In the genomic region with DNA sequence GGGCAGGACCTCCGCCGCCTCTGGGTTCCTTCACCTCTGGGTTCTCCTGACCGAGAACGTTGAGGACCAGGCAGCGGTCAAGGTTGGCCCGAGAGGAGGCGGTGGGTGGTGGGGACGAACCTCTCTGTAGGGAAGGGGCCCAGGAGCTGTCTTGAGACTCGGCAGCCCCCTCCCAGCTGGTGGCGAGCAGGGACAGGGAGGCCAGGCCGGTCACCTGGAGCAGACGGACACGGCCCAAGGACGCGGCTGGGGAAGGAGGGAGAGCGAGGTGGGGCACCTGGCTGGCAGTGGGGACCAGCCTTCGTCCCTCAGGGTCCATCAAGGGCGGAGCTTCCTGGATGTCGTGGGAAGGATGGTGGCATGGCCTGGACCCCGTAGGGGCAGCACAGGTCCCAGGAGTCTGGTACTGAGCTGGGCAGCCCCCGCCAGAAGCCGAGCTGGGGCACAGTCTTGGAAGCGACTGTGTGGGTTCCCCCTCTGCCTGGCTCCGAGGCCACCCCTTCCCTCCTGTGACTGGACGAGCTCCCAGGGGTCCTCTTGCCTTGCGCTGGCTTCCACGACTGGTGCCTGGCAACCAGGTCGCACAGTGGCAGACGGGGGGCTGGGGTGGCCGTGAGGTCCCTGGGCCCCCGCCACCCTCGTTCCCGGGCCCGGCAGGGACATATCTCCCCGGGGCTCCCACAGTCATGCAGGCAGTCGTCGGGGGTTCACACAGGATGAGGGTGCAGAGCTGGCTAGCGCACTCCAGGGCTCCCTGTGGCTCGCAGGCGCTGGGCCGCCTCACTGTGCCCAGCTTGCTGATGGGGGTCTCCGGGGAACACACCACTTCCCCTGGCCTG, we compare ENCODE assay signal across 20 cellular contexts.
DNase-seq lines count a peak whose midpoint lies in the region; ATAC-seq and TF ChIP-seq lines count a peak whose summit lies in the region.
"Had no signal": no experiment of that assay in that cellular context is flagged by ENCODE, and none has a peak within 500 bp of the region (broad histone marks: within the 10 kb centered on the region; RNA-seq: fewer than 3 reads in every experiment).

No MANE protein-coding gene starts in this region.

- peaks cover 0 to 12% of the 10 kb centered on the region in 2 donors for H3K4me1 ChIP-seq in right atrium auricular region
- no peaks in the 10 kb centered on the region for H3K4me1 ChIP-seq in H9 (ENCODE audit: insufficient read depth, low read length)
- H3K4me1 ChIP-seq in right cardiac atrium (ENCODE audit: control insufficient read depth, insufficient read depth, low read length) = no peaks in the 10 kb centered on the region
- H3K4me1 ChIP-seq in ascending aorta = no peaks in the 10 kb centered on the region

- H3K4ac ChIP-seq in H9 (ENCODE audit: low read depth, low read length) = no peak overlapping the region

- intact Hi-C loops in Right ventricle myocardium superior (cut with DNase I) (no loop called here), right cardiac atrium (cut with DNase I) (no loop called here), posterior vena cava (cut with DNase I) (no loop called here), ascending aorta (cut with DNase I) (no loop called here)

- no peak overlapping the region for H3K4me2 ChIP-seq in H9 (ENCODE audit: insufficient read depth, insufficient read length, low read length)

- DNase-seq in Right ventricle myocardium superior (peak; percentile 34), right atrium auricular region (ENCODE audit: low spot score) (no peak), H9 (no peak), right cardiac atrium (peak in 2 of 3 donors; percentile 31 to 54), posterior vena cava (ENCODE audit: low spot score) (peak; percentile 77), ascending aorta (ENCODE audit: low spot score in 2 of 2) (no peak)
- DNase-seq in T-helper 2 cell treated with Interferon-gamma antibody and Interleukin-4, amounts not matched to agents 5 μg/mL and 100 μg/mL, for 36 hours (ENCODE audit: low spot score) = no peak
- DNase-seq: Calu3; CD8-positive, alpha-beta T cell; DMS53; GOT3; KG1; NCI-H1417; NCI-H187; NCI-H2107; NCI-H2227 treated with DMSO at 0.1 percent for 48 hours; NCI-H510A treated with DMSO at 0.1 percent for 48 hours; NCI-H82; OCI-M1 had no signal

- no peaks in the 10 kb centered on the region for H4K20me1 ChIP-seq in H9 (ENCODE audit: control insufficient read depth, insufficient read depth, insufficient read length)

- H3K9me3 ChIP-seq in right atrium auricular region (no peaks in the 10 kb centered on the region), H9 (ENCODE audit: control insufficient read depth, low read depth, low read length) (no peaks in the 10 kb centered on the region), right cardiac atrium (ENCODE audit: control insufficient read depth, low read length) (no peaks in the 10 kb centered on the region), ascending aorta (no peaks in the 10 kb centered on the region)

- no peak overlapping the region for H2BK5ac ChIP-seq in H9 (ENCODE audit: insufficient read length, low read length)

- H4K91ac ChIP-seq in H9 (ENCODE audit: insufficient read length, low read depth, low read length) = no peak overlapping the region

- H3K79me2 ChIP-seq in H9 (ENCODE audit: insufficient read depth, low read length) = no peaks in the 10 kb centered on the region

- no peak overlapping the region for H3T11ph ChIP-seq in H9 (ENCODE audit: low read length)

- no peaks in the 10 kb centered on the region for H3K23me2 ChIP-seq in H9 (ENCODE audit: insufficient read length, low read depth, low read length, poor library complexity, severe bottlenecking)

- no peak overlapping the region for H2BK12ac ChIP-seq in H9 (ENCODE audit: insufficient read length, low read depth, low read length)

- H4K5ac ChIP-seq in H9 (ENCODE audit: insufficient read length, low read depth, low read length) = no peak overlapping the region

- H2BK20ac ChIP-seq in H9 (ENCODE audit: low read depth, low read length, poor library complexity, severe bottlenecking) = no peak overlapping the region

- no peak overlapping the region for H3K27ac Mint-ChIP-seq in H9
- no peak overlapping the region for H3K27ac Mint-ChIP-seq in T-helper 2 cell treated with Interferon-gamma antibody and Interleukin-4, amounts not matched to agents 5 μg/mL and 100 μg/mL, for 36 hours
- H3K27ac Mint-ChIP-seq: B cell; CD8-positive, alpha-beta T cell had no signal

- no peak overlapping the region for H3K23ac ChIP-seq in H9 (ENCODE audit: insufficient read length, low read depth, low read length)

- H3K9me3 Mint-ChIP-seq in H9 = no peaks in the 10 kb centered on the region
- H3K9me3 Mint-ChIP-seq in T-helper 2 cell treated with Interferon-gamma antibody and Interleukin-4, amounts not matched to agents 5 μg/mL and 100 μg/mL, for 36 hours = no peaks in the 10 kb centered on the region
- H3K9me3 Mint-ChIP-seq: CD8-positive, alpha-beta T cell had no signal

- ATAC-seq in Right ventricle myocardium superior (ENCODE audit: poor library complexity) (no peak), right cardiac atrium (no peak)
- ATAC-seq: CD8-positive, alpha-beta T cell had no signal

- no peak overlapping the region for H3K56ac ChIP-seq in H9 (ENCODE audit: insufficient read length, low read depth, low read length)

- no peak for TF ChIP-seq CTCF in right atrium auricular region (IDR thresholded peaks at IDR 0.05)
- TF ChIP-seq CTCF in H9 (conservative IDR thresholded peaks at IDR 0.05) = no peak
- TF ChIP-seq CTCF in ascending aorta (IDR thresholded peaks at IDR 0.05) = no peak

- peaks cover 0 to 3% (median 0%) of the 10 kb centered on the region in 3 experiments; a peak in 1 of 7 replicates for H3K36me3 Mint-ChIP-seq in H9 (ENCODE audit: insufficient read depth in 1 of 3, low read depth in 3 of 3)
- no peaks in the 10 kb centered on the region for H3K36me3 Mint-ChIP-seq in T-helper 2 cell treated with Interferon-gamma antibody and Interleukin-4, amounts not matched to agents 5 μg/mL and 100 μg/mL, for 36 hours (ENCODE audit: low read depth)

- no peak overlapping the region for H3K4me3 Mint-ChIP-seq in H9
- H3K4me3 Mint-ChIP-seq in T-helper 2 cell treated with Interferon-gamma antibody and Interleukin-4, amounts not matched to agents 5 μg/mL and 100 μg/mL, for 36 hours = no peak overlapping the region
- H3K4me3 Mint-ChIP-seq: B cell; CD8-positive, alpha-beta T cell had no signal

- no peaks in the 10 kb centered on the region for H3K79me1 ChIP-seq in H9 (ENCODE audit: insufficient read depth, low read depth, low read length, poor library complexity, severe bottlenecking)

- H4K8ac ChIP-seq in H9 (replicated peaks; ENCODE audit: insufficient read length, low read depth, low read length) = no peak overlapping the region

- H3K18ac ChIP-seq in H9 (ENCODE audit: insufficient read length, low read depth, low read length) = no peak overlapping the region

- no peaks in the 10 kb centered on the region for H3K4me1 Mint-ChIP-seq in H9
- no peaks in the 10 kb centered on the region for H3K4me1 Mint-ChIP-seq in T-helper 2 cell treated with Interferon-gamma antibody and Interleukin-4, amounts not matched to agents 5 μg/mL and 100 μg/mL, for 36 hours (ENCODE audit: low read depth)
- H3K4me1 Mint-ChIP-seq: B cell had no signal

- H3K14ac ChIP-seq in H9 (ENCODE audit: insufficient read depth, low read length) = peak overlapping the region; percentile 58; the same call in 1 of the 2 replicates

- H3K9ac ChIP-seq in H9 (ENCODE audit: extremely low read depth, insufficient read length, low read length) = no peak overlapping the region

- H2AFZ ChIP-seq in H9 (ENCODE audit: low read length) = no peak overlapping the region

- H3K27ac ChIP-seq in right atrium auricular region (no peak overlapping the region), H9 (ENCODE audit: insufficient read length, low read depth, low read length) (no peak overlapping the region), right cardiac atrium (ENCODE audit: low read length) (no peak overlapping the region), ascending aorta (no peak overlapping the region)

- H2BK15ac ChIP-seq in H9 (ENCODE audit: low read depth, low read length) = no peak overlapping the region

- WGBS in H9 (ENCODE audit: extremely low coverage, insufficient read length, low lambda C conversion rate) = no CpG with 5 or more reads among the region's 42 CpGs
- 89% methylated on average over 42 of the region's 42 CpGs for WGBS in right cardiac atrium

- H3K4me3 ChIP-seq in right atrium auricular region (no peak overlapping the region), right cardiac atrium (ENCODE audit: low read length) (no peak overlapping the region), ascending aorta (no peak overlapping the region)

- no peaks in the 10 kb centered on the region for H3K27me3 Mint-ChIP-seq in H9 (ENCODE audit: low read depth)
- no peaks in the 10 kb centered on the region for H3K27me3 Mint-ChIP-seq in T-helper 2 cell treated with Interferon-gamma antibody and Interleukin-4, amounts not matched to agents 5 μg/mL and 100 μg/mL, for 36 hours (ENCODE audit: low read depth)
- H3K27me3 Mint-ChIP-seq: B cell had no signal

- H3K36me3 ChIP-seq in right atrium auricular region = no peaks in the 10 kb centered on the region
- peaks cover 0 to 4% of the 10 kb centered on the region in 2 donors for H3K36me3 ChIP-seq in ascending aorta

- no peak overlapping the region for H2AK5ac ChIP-seq in H9 (ENCODE audit: insufficient read length, low read length)

- H2BK120ac ChIP-seq in H9 (ENCODE audit: low read depth, low read length, poor library complexity, severe bottlenecking) = no peak overlapping the region

- H3K27me3 ChIP-seq in right atrium auricular region (no peaks in the 10 kb centered on the region), H9 (ENCODE audit: insufficient read depth, low read length) (no peaks in the 10 kb centered on the region), right cardiac atrium (ENCODE audit: control insufficient read depth, insufficient read depth) (no peaks in the 10 kb centered on the region), ascending aorta (no peaks in the 10 kb centered on the region)

Comparison
In these comparisons a context has a peak if more than half of its experiments do, and no peak if none do; other contexts are left out.
1. DNase-seq: peak in Right ventricle myocardium superior (single experiment), right cardiac atrium (2 of 3) and posterior vena cava (single experiment); none in right atrium auricular region (single experiment), H9 (single experiment), ascending aorta (0 of 2) and T-helper 2 cell treated with Interferon-gamma antibody and Interleukin-4, amounts not matched to agents 5 μg/mL and 100 μg/mL, for 36 hours (single experiment).